Comparison of ENCODE assay signal across 1 cellular context in the genomic region with DNA sequence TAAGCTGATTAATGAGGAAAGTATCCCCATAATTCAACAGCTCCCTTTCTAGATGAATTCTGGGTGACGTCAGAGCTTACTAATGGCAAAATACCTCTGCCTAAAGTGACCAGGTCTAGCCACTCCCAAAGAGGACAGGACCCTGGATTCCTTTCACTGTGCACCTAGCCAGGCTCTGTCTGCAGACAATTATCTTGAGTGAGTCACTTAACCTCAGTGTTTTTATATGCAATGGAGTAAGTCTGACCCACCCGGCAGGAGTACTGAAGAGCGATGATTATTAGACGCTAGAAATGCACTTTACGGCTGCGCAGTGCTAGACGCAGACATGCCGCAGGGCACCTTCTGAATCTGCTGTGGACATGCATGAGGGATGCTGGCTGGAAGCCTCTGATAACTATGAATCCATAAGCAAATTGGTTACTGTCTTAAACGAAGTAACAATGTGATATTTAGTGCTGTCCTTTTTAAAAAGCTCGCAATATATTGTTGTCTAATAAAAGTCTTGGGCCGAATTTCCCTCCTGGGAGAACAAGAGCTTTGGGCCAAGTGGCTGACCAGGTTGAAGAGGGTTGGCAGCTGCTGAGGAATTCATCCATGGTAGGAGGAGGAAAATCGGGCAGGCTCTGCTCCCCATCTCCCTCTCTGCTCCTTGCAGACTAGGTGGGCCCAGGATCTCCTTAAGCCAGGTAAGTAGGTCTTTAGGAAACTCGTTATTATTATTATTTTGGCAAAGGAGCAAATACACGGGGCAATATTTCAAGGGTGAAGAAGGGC.
TF ChIP-seq lines count a peak whose summit lies in the region.

No MANE protein-coding gene starts in this region.

TF ChIP-seq in GM23338, 12 proteins besides CTCF, POLR2A, EP300 and RAD21 (continued from another document):
- TF ChIP-seq, protein P1, sequence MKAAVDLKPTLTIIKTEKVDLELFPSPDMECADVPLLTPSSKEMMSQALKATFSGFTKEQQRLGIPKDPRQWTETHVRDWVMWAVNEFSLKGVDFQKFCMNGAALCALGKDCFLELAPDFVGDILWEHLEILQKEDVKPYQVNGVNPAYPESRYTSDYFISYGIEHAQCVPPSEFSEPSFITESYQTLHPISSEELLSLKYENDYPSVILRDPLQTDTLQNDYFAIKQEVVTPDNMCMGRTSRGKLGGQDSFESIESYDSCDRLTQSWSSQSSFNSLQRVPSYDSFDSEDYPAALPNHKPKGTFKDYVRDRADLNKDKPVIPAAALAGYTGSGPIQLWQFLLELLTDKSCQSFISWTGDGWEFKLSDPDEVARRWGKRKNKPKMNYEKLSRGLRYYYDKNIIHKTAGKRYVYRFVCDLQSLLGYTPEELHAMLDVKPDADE (IDR thresholded peaks at IDR 0.05) = no peak
- TF ChIP-seq EZH2phosphoT487 (IDR thresholded peaks at IDR 0.05; ENCODE audit: unreplicated experiment) = no peak
- no peak for TF ChIP-seq ZNF331 (CRISPR knock-in tag; IDR thresholded peaks at IDR 0.05; ENCODE audit: low read depth)
- TF ChIP-seq JUNB (IDR thresholded peaks at IDR 0.05; ENCODE audit: unreplicated experiment) = no peak
- TF ChIP-seq, protein P2, sequence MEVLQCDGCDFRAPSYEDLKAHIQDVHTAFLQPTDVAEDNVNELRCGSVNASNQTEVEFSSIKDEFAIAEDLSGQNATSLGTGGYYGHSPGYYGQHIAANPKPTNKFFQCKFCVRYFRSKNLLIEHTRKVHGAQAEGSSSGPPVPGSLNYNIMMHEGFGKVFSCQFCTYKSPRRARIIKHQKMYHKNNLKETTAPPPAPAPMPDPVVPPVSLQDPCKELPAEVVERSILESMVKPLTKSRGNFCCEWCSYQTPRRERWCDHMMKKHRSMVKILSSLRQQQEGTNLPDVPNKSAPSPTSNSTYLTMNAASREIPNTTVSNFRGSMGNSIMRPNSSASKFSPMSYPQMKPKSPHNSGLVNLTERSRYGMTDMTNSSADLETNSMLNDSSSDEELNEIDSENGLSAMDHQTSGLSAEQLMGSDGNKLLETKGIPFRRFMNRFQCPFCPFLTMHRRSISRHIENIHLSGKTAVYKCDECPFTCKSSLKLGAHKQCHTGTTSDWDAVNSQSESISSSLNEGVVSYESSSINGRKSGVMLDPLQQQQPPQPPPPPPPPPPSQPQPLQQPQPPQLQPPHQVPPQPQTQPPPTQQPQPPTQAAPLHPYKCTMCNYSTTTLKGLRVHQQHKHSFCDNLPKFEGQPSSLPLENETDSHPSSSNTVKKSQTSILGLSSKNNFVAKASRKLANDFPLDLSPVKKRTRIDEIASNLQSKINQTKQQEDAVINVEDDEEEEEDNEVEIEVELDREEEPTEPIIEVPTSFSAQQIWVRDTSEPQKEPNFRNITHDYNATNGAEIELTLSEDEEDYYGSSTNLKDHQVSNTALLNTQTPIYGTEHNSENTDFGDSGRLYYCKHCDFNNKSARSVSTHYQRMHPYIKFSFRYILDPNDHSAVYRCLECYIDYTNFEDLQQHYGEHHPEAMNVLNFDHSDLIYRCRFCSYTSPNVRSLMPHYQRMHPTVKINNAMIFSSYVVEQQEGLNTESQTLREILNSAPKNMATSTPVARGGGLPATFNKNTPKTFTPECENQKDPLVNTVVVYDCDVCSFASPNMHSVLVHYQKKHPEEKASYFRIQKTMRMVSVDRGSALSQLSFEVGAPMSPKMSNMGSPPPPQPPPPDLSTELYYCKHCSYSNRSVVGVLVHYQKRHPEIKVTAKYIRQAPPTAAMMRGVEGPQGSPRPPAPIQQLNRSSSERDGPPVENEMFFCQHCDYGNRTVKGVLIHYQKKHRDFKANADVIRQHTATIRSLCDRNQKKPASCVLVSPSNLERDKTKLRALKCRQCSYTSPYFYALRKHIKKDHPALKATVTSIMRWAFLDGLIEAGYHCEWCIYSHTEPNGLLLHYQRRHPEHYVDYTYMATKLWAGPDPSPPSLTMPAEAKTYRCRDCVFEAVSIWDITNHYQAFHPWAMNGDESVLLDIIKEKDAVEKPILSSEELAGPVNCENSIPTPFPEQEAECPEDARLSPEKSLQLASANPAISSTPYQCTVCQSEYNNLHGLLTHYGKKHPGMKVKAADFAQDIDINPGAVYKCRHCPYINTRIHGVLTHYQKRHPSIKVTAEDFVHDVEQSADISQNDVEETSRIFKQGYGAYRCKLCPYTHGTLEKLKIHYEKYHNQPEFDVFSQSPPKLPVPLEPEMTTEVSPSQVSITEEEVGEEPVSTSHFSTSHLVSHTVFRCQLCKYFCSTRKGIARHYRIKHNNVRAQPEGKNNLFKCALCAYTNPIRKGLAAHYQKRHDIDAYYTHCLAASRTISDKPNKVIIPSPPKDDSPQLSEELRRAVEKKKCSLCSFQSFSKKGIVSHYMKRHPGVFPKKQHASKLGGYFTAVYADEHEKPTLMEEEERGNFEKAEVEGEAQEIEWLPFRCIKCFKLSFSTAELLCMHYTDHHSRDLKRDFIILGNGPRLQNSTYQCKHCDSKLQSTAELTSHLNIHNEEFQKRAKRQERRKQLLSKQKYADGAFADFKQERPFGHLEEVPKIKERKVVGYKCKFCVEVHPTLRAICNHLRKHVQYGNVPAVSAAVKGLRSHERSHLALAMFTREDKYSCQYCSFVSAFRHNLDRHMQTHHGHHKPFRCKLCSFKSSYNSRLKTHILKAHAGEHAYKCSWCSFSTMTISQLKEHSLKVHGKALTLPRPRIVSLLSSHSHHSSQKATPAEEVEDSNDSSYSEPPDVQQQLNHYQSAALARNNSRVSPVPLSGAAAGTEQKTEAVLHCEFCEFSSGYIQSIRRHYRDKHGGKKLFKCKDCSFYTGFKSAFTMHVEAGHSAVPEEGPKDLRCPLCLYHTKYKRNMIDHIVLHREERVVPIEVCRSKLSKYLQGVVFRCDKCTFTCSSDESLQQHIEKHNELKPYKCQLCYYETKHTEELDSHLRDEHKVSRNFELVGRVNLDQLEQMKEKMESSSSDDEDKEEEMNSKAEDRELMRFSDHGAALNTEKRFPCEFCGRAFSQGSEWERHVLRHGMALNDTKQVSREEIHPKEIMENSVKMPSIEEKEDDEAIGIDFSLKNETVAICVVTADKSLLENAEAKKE (CRISPR knock-in tag; IDR thresholded peaks at IDR 0.05) = no peak
- no peak for TF ChIP-seq STAT1 (IDR thresholded peaks at IDR 0.05; ENCODE audit: unreplicated experiment)
- TF ChIP-seq, protein P3, sequence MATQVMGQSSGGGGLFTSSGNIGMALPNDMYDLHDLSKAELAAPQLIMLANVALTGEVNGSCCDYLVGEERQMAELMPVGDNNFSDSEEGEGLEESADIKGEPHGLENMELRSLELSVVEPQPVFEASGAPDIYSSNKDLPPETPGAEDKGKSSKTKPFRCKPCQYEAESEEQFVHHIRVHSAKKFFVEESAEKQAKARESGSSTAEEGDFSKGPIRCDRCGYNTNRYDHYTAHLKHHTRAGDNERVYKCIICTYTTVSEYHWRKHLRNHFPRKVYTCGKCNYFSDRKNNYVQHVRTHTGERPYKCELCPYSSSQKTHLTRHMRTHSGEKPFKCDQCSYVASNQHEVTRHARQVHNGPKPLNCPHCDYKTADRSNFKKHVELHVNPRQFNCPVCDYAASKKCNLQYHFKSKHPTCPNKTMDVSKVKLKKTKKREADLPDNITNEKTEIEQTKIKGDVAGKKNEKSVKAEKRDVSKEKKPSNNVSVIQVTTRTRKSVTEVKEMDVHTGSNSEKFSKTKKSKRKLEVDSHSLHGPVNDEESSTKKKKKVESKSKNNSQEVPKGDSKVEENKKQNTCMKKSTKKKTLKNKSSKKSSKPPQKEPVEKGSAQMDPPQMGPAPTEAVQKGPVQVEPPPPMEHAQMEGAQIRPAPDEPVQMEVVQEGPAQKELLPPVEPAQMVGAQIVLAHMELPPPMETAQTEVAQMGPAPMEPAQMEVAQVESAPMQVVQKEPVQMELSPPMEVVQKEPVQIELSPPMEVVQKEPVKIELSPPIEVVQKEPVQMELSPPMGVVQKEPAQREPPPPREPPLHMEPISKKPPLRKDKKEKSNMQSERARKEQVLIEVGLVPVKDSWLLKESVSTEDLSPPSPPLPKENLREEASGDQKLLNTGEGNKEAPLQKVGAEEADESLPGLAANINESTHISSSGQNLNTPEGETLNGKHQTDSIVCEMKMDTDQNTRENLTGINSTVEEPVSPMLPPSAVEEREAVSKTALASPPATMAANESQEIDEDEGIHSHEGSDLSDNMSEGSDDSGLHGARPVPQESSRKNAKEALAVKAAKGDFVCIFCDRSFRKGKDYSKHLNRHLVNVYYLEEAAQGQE (IDR thresholded peaks at IDR 0.05; ENCODE audit: unreplicated experiment) = no peak
- no peak for TF ChIP-seq NANOG (IDR thresholded peaks at IDR 0.05; ENCODE audit: borderline replicate concordance)
- TF ChIP-seq EZH2 (IDR thresholded peaks at IDR 0.05; ENCODE audit: low read depth, unreplicated experiment) = no peak
- no peak for TF ChIP-seq POLR2AphosphoS5 (IDR thresholded peaks at IDR 0.05; ENCODE audit: low read depth)
- no peak for TF ChIP-seq CREB1 (CRISPR knock-in tag; IDR thresholded peaks at IDR 0.05; ENCODE audit: low read depth)
